ENCODE assay signal across 9 cellular contexts in the genomic region with DNA sequence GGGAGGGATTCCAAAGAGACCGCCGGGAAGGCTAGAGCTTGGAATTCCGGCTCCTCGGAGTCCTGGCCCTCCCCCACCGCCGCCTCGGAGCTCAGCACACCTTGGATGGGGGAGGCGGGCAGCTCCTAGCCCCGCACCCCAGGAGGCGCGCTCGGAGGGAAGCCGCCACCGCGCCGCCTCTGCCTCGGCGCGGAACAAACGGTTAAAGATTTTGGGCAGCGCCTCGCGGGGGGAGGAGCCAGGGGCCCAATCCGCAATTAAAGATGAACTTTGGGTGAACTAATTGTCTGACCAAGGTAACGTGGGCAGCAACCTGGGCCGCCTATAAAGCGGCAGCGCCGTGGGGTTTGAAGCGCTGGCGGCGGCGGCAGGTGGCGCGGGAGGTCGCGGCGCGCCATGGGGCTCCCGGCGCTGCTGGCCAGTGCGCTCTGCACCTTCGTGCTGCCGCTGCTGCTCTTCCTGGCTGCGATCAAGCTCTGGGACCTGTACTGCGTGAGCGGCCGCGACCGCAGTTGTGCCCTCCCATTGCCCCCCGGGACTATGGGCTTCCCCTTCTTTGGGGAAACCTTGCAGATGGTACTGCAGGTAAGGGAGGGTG. TPM values are rescaled to one million over a fixed set of nuclear protein-coding genes. Genes with fewer than 3 reads are reported as not detected.
DNase-seq lines count a peak whose midpoint lies in the region; ATAC-seq, FAIRE-seq and TF ChIP-seq lines count a peak whose summit lies in the region.
"Had no signal": no experiment of that assay in that cellular context is flagged by ENCODE, and none has a peak within 500 bp of the region (broad histone marks: within the 10 kb centered on the region; RNA-seq: fewer than 3 reads in every experiment).

A gene with protein sequence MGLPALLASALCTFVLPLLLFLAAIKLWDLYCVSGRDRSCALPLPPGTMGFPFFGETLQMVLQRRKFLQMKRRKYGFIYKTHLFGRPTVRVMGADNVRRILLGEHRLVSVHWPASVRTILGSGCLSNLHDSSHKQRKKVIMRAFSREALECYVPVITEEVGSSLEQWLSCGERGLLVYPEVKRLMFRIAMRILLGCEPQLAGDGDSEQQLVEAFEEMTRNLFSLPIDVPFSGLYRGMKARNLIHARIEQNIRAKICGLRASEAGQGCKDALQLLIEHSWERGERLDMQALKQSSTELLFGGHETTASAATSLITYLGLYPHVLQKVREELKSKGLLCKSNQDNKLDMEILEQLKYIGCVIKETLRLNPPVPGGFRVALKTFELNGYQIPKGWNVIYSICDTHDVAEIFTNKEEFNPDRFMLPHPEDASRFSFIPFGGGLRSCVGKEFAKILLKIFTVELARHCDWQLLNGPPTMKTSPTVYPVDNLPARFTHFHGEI (plus strand): TSS at position 355 of the 598 bp plus-strand sequence. CDS start 42 bp downstream, at position 397.

- FAIRE-seq in K562 (lab: Jason Lieb, UNC) = no peak

- H3K79me2 ChIP-seq in K562 (ENCODE audit: control insufficient read depth, insufficient read depth, low read length) = no peaks in the 10 kb centered on the region

- no peaks in the 10 kb centered on the region for H4K20me1 ChIP-seq in K562 (replicated peaks; ENCODE audit: control insufficient read depth, insufficient read depth, low read length)

- H2AFZ ChIP-seq in K562 (ENCODE audit: low read depth, low read length) = peak within 1 kb of the TSS; percentile 76

- no peak for TF ChIP-seq POLR2A in K562 (conservative IDR thresholded peaks at IDR 0.05)

- H3K9me1 ChIP-seq in K562 (ENCODE audit: control insufficient read depth, insufficient read depth, low read length) = no peaks in the 10 kb centered on the region

- 3% methylated on average over 21 of the region's 51 CpGs for WGBS in K562 (ENCODE audit: insufficient coverage, low coverage, missing lambda C conversion rate)

- intact Hi-C loops in K562 (cut with micrococcal nuclease) = loop anchor here (10.0 kb wide), 1 partner anchor 479 kb away; a partner anchor contains a TSS
- intact Hi-C loops in sciatic nerve (cut with DNase I) = no loop called here

- H3K9me3 ChIP-seq in AG04450 (ENCODE audit: control insufficient read depth, insufficient read depth, low read length) = peaks cover 3% of the 10 kb centered on the region; the same call in 1 of the 2 replicates
- H3K9me3 ChIP-seq in K562 (replicated peaks; ENCODE audit: control insufficient read depth, insufficient read depth, low read depth, low read length) = peaks cover 2% of the 10 kb centered on the region; the same call in 1 of the 2 replicates
- H3K9me3 ChIP-seq in muscle layer of duodenum (ENCODE audit: control insufficient read depth in 1 of 2, low read length in 2 of 2) = no peaks in the 10 kb centered on the region
- H3K9me3 ChIP-seq: neutrophil had no signal

- in situ Hi-C loops in K562 (cut with MboI) = no loop called here

- CTCF ChIA-PET in AG04450 (lab: Charles Lee) = interaction anchor here (0.8 to 2.4 kb wide), 3 partner anchors 10 to 279 kb away, joined by 3 to 6 read pairs (median 3); no protein-coding TSS in a partner anchor
- CTCF ChIA-PET in K562 (lab: Yijun Ruan, JAX; ENCODE audit: low intra/inter-chr PET ratio) = interaction anchor here (1.0 kb wide), 1 partner anchor 215 kb away, joined by 3 read pairs; no protein-coding TSS in a partner anchor

- H3K4me3 ChIP-seq in AG04450 (ENCODE audit: low read depth, low read length) (peak within 1 kb of the TSS; percentile 29; the same call in 1 of the 2 replicates), K562 (peak within 1 kb of the TSS; percentile 40), muscle layer of duodenum (ENCODE audit: low read depth in 1 of 2, low read length in 2 of 2) (peak within 1 kb of the TSS; percentile 26 to 60)

- H3K27me3 ChIP-seq in AG04450 (ENCODE audit: control insufficient read depth, insufficient read depth, low read length) = peaks cover 77% of the 10 kb centered on the region
- no peaks in the 10 kb centered on the region for H3K27me3 ChIP-seq in K562 (ENCODE audit: control insufficient read depth in 2 of 2, insufficient read depth in 2 of 2, low read length in 2 of 2)
- H3K27me3 ChIP-seq in muscle layer of duodenum (ENCODE audit: low read depth, low read length) = peaks cover 51% of the 10 kb centered on the region

- ATAC-seq in K562 (peak; percentile 44), GM18861 (IDR thresholded peaks at IDR 0.05; ENCODE audit: unreplicated experiment) (no peak), sciatic nerve (no peak)

- H3K36me3 ChIP-seq in K562 (ENCODE audit: control insufficient read depth, insufficient read depth, low read length) (no peaks in the 10 kb centered on the region), muscle layer of duodenum (ENCODE audit: control insufficient read depth in 1 of 2, insufficient read depth in 2 of 2, low read length in 2 of 2) (no peaks in the 10 kb centered on the region)
- H3K36me3 ChIP-seq: neutrophil had no signal

- POLR2A ChIA-PET in AG04450 (lab: Yijun Ruan, JAX) (no interaction called here), K562 (lab: Yijun Ruan, JAX) (no interaction called here)

- H3K27ac ChIP-seq in AG04450 (ENCODE audit: low read depth, low read length) (no peak within 1 kb of the TSS), K562 (ENCODE audit: extremely low read depth, low read depth, low read length) (peak within 1 kb of the TSS; percentile 80; the same call in 2 of the 3 replicates), muscle layer of duodenum (ENCODE audit: low read length) (no peak within 1 kb of the TSS)
- H3K27ac ChIP-seq: neutrophil had no signal

- no TSS peak for BruUV-seq in K562 (replicated peaks; lab: Mats Ljungman, UMichigan)

- TF ChIP-seq EP300 in Ishikawa (IDR thresholded peaks at IDR 0.05; ENCODE audit: borderline replicate concordance) (no peak), K562 (IDR thresholded peaks at IDR 0.05; ENCODE audit: low read length) (no peak)

- H3K4me1 ChIP-seq in K562 (replicated peaks in 1 of 2; ENCODE audit: control insufficient read depth in 2 of 2, insufficient read depth in 2 of 2, low read length in 2 of 2) (peaks cover 33 to 62% of the 10 kb centered on the region in 2 experiments; a peak in 4 of 5 replicates), muscle layer of duodenum (ENCODE audit: control insufficient read depth in 1 of 2, insufficient read depth in 2 of 2, low read length in 2 of 2) (peaks cover 0 to 44% of the 10 kb centered on the region in 2 donors)

- peak within 1 kb of the TSS; percentile 82 to 88; a peak in 3 of 4 replicates for H3K9ac ChIP-seq in K562 (ENCODE audit: insufficient read depth in 1 of 2, low read depth in 2 of 2, low read length in 2 of 2)

- no peak for DNase-seq in AG04450 (ENCODE audit: low read depth, low spot score)
- DNase-seq in K562 (ENCODE audit: extremely low read depth in 1 of 4, low spot score in 3 of 4) = peak; percentile 38 to 58 (median 45)
- DNase-seq in kidney glomerular epithelial cell (lab: John Stamatoyannopoulos, UW) = no peak
- no peak for DNase-seq in sciatic nerve (ENCODE audit: low spot score)
- DNase-seq in activated CD4-positive, CD25-positive, alpha-beta regulatory T cell treated with anti-CD3 and anti-CD28 coated beads, Interleukin-2, amount 50 U/mL, for 72 hours = no peak

- peak within 1 kb of the TSS; percentile 75 for H3K4me2 ChIP-seq in K562 (ENCODE audit: insufficient read depth, low read length)

- peak; percentile 23; the same call in 1 of the 2 replicates for TF ChIP-seq RAD21 in Ishikawa (IDR thresholded peaks at IDR 0.05; ENCODE audit: low read depth)
- TF ChIP-seq RAD21 in K562 (CRISPR knock-in tag; conservative IDR thresholded peaks at IDR 0.05 in 1 of 2, IDR thresholded peaks at IDR 0.05 in 1 of 2) = no peak

- TF ChIP-seq CTCF in AG04450 (IDR thresholded peaks at IDR 0.05; ENCODE audit: low read depth, low read length) = no peak
- TF ChIP-seq CTCF in K562 (IDR thresholded peaks at IDR 0.05 in 2 of 3, conservative IDR thresholded peaks at IDR 0.05 in 1 of 3; ENCODE audit: insufficient read depth in 2 of 3, low read depth in 1 of 3, low read length in 3 of 3) = no peak

TF ChIP-seq in Ishikawa, 13 proteins besides CTCF, POLR2A, EP300 and RAD21 (continues in another document):
- TF ChIP-seq, protein P1, sequence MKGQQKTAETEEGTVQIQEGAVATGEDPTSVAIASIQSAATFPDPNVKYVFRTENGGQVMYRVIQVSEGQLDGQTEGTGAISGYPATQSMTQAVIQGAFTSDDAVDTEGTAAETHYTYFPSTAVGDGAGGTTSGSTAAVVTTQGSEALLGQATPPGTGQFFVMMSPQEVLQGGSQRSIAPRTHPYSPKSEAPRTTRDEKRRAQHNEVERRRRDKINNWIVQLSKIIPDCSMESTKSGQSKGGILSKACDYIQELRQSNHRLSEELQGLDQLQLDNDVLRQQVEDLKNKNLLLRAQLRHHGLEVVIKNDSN (IDR thresholded peaks at IDR 0.05) = 0 out of 2 replicates have a peak, but pooled peaks have one; percentile 4

TF ChIP-seq in K562, 482 proteins besides CTCF, POLR2A, EP300 and RAD21 (continues in another document):
- TF ChIP-seq ZNF766 (CRISPR knock-in tag; conservative IDR thresholded peaks at IDR 0.05) = no peak

RNA-seq across cellular contexts. Expression of the gene that starts here (rescaled TPM):
- polyA plus RNA-seq in AG04450 (2011; rRNA removed) (not detected in 2 replicates), K562 (2011; rRNA removed) (4.0 and 5.1 TPM in 2 replicates), K562 (2014; fragmentation: Illumina TruSeq; extraction: Trizol) (0.54 and 1.5 TPM in 2 replicates), K562 (2014; fragmentation: Nextera tagmentation; extraction: Ambion mirVana) (under 1 TPM; 0.11 to 0.38 TPM), K562 (2014; rRNA removed) (1.6 TPM in 2 replicates)
- 0.30 and 0.32 TPM in 2 replicates for polyA minus RNA-seq in AG04450 (2011; rRNA and poly(A)+ RNA removed)
- 5.2 and 7.0 TPM in 2 replicates for total RNA-seq in K562 (2011; cell fraction: chromatin; rRNA removed; ENCODE audit: low replicate concordance)
- 4.5 and 10.0 TPM in 2 replicates for total RNA-seq in K562 (2011; cell fraction: nucleolus; rRNA removed)
- total RNA-seq in K562 (2011; cell fraction: nucleoplasm; rRNA removed) = 2.8 and 5.3 TPM in 2 replicates
- total RNA-seq in K562 (2014; rRNA removed) (1.4 and 1.6 TPM in 2 replicates), K562 (2014; rRNA removed; fragmentation: Illumina TruSeq; extraction: Trizol) (1.2 and 1.4 TPM in 2 replicates), K562 (2015; rRNA removed; fragmentation: Illumina TruSeq; extraction: Trizol) (5.0 and 5.2 TPM in 2 replicates), K562 (2021) (1.6 and 2.5 TPM in 2 replicates), sciatic nerve (not detected)
- polyA plus RNA-seq in K562 (2011; cell fraction: cytosol; rRNA removed) = 2.3 and 5.8 TPM in 2 replicates
- 10.4 and 19.4 TPM in 2 replicates for polyA plus RNA-seq in K562 (2011; cell fraction: nucleus; rRNA removed)
- 2.4 and 3.1 TPM in 2 replicates for polyA plus RNA-seq in K562 (2012)
- polyA minus RNA-seq in K562 (2011; rRNA and poly(A)+ RNA removed) = 0.98 and 1.4 TPM in 2 replicates
- polyA minus RNA-seq in K562 (2011; cell fraction: cytosol; rRNA and poly(A)+ RNA removed) = 0.86 and 1.3 TPM in 2 replicates
- polyA minus RNA-seq in K562 (2011; cell fraction: nucleus; rRNA and poly(A)+ RNA removed) = 3.7 and 4.4 TPM in 2 replicates

Comparison
In these comparisons a context has a peak if more than half of its experiments do, and no peak if none do; other contexts are left out.
1. DNase-seq: peak in K562 (4 of 4); none in AG04450 (single experiment), kidney glomerular epithelial cell (single experiment), sciatic nerve (single experiment) and activated CD4-positive, CD25-positive, alpha-beta regulatory T cell treated with anti-CD3 and anti-CD28 coated beads, Interleukin-2, amount 50 U/mL, for 72 hours (single experiment).
2. Peak in every context shown above with its lines, with median percentiles within 50 percentile points of each other: H3K4me3 ChIP-seq.